18 cellular contexts compared by ENCODE assay signal in the genomic region with DNA sequence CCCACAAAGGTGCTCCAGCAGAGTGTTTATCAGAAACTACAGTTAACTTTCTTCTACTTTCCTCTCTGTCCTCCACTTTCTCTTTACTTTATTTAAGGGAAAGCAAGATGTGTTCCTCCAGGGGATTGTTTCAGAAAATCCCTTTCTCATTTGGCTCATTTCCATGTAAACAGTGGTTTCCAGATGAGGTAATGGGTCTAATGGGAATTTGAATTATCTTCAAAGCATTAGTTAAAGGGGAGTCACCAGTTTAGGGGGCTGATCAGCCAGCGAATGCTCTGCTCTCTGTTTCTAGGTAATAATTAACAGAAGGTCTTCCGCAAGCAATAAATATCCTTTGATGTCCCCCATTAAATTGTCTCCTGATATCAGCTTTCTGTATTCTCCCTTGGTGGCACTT.
"Had no signal": no experiment of that assay in that cellular context is flagged by ENCODE, and none has a peak within 500 bp of the region (broad histone marks: within the 10 kb centered on the region; RNA-seq: fewer than 3 reads in every experiment).

No MANE protein-coding gene starts in this region.

- ATAC-seq: activated CD8-positive, alpha-beta memory T cell treated with anti-CD3 and anti-CD28 coated beads, Interleukin-2, amount 10 ng/mL, durations not matched to agents 7 days and 5 days; activated T-cell treated with anti-CD3 and anti-CD28 coated beads, Interleukin-2, amount 50 U/mL, for 4 hours; foreskin keratinocyte; heart right ventricle; right cardiac atrium; T-cell had no signal

- H3K36me3 Mint-ChIP-seq: activated CD8-positive, alpha-beta memory T cell treated with anti-CD3 and anti-CD28 coated beads, Interleukin-2, amount 10 ng/mL, durations not matched to agents 7 days and 5 days; activated naive CD8-positive, alpha-beta T cell; T-cell had no signal

- H3K4me1 ChIP-seq: foreskin keratinocyte, heart right ventricle had no signal

- DNase-seq: activated CD4-positive, alpha-beta T cell treated with anti-CD3 and anti-CD28 coated beads for 1 hour; activated CD4-positive, alpha-beta T cell treated with anti-CD3 and anti-CD28 coated beads, Interleukin-2, amount 50 U/mL, for 48 hours; activated CD8-positive, alpha-beta memory T cell treated with anti-CD3 and anti-CD28 coated beads, Interleukin-2, amount 10 ng/mL, durations not matched to agents 7 days and 5 days; activated gamma-delta T cell; activated T-cell treated with anti-CD3 and anti-CD28 coated beads, Interleukin-2, amount 50 U/mL, for 4 hours; cerebellar nuclear complex; endodermal cell; erythroblast; foreskin keratinocyte; heart right ventricle; islet precursor cell; right cardiac atrium; stimulated activated naive CD4-positive, alpha-beta T cell treated with Interleukin-2 at 50 U/mL for 16 hours; T-cell; T1000; trophoblast cell had no signal

- H3K36me3 ChIP-seq: heart right ventricle, neutrophil had no signal

- H3K9me3 Mint-ChIP-seq: activated T-cell treated with anti-CD3 and anti-CD28 coated beads, Interleukin-2, amount 50 U/mL, for 4 hours; T-cell had no signal

- H3K27me3 ChIP-seq: neutrophil had no signal

- H3K9me3 ChIP-seq: heart right ventricle, neutrophil had no signal

- H3K4me3 Mint-ChIP-seq: activated CD8-positive, alpha-beta memory T cell treated with anti-CD3 and anti-CD28 coated beads, Interleukin-2, amount 10 ng/mL, durations not matched to agents 7 days and 5 days; activated naive CD8-positive, alpha-beta T cell; activated T-cell treated with anti-CD3 and anti-CD28 coated beads, Interleukin-2, amount 50 U/mL, for 4 hours; endodermal cell; T-cell had no signal

- H3K4me1 Mint-ChIP-seq: activated CD8-positive, alpha-beta memory T cell treated with anti-CD3 and anti-CD28 coated beads, Interleukin-2, amount 10 ng/mL, durations not matched to agents 7 days and 5 days; T-cell had no signal

- H3K27ac ChIP-seq: foreskin keratinocyte, heart right ventricle, neutrophil had no signal

- H3K4me3 ChIP-seq: heart right ventricle had no signal

- H3K27ac Mint-ChIP-seq: activated CD8-positive, alpha-beta memory T cell treated with anti-CD3 and anti-CD28 coated beads, Interleukin-2, amount 10 ng/mL, durations not matched to agents 7 days and 5 days; activated naive CD8-positive, alpha-beta T cell; endodermal cell; T-cell had no signal
